Comparison of ENCODE assay signal across 13 cellular contexts in genomic region chr17:31566992-31567373, GRCh38.
"Had no signal": no experiment of that assay in that cellular context is flagged by ENCODE, and none has a peak within 500 bp of the region (broad histone marks: within the 10 kb centered on the region; RNA-seq: fewer than 3 reads in every experiment).

No MANE protein-coding gene starts in this region.

- H3K27me3 Mint-ChIP-seq: activated CD4-positive, alpha-beta T cell treated with anti-CD3 and anti-CD28 coated beads, Interleukin-2, amount 10 ng/mL, durations not matched to agents 7 days and 5 days; stimulated activated naive CD8-positive, alpha-beta T cell treated with anti-CD3 and anti-CD28 coated beads, Interleukin-15, Interleukin-2, amounts not matched to agents 100 ng/mL and 50 ng/mL, for 24 hours had no signal

- H3K27ac Mint-ChIP-seq: activated CD4-positive, alpha-beta T cell treated with anti-CD3 and anti-CD28 coated beads, Interleukin-2, amount 10 ng/mL, durations not matched to agents 7 days and 5 days; activated naive CD4-positive, alpha-beta T cell treated with anti-CD3 and anti-CD28 coated beads, Interleukin-2, amount 10 ng/mL, durations not matched to agents 7 days and 5 days; activated T-helper 2 cell treated with anti-CD3 and anti-CD28 coated beads, Interferon-gamma antibody, Interleukin-2, Interleukin-4, amounts not matched to agents 10 μg/mL and 5 μg/mL and 100 μg/mL, durations not matched to agents 14 hours and 24 hours and 36 hours; brain; naive thymus-derived CD8-positive, alpha-beta T cell; stimulated activated naive CD8-positive, alpha-beta T cell treated with anti-CD3 and anti-CD28 coated beads, Interleukin-15, Interleukin-2, amounts not matched to agents 100 ng/mL and 50 ng/mL, for 24 hours had no signal

- ATAC-seq: naive thymus-derived CD8-positive, alpha-beta T cell had no signal

- H3K9me3 Mint-ChIP-seq: activated CD4-positive, alpha-beta T cell treated with anti-CD3 and anti-CD28 coated beads, Interleukin-2, amount 10 ng/mL, durations not matched to agents 7 days and 5 days; activated naive CD4-positive, alpha-beta T cell treated with anti-CD3 and anti-CD28 coated beads, Interleukin-2, amount 10 ng/mL, durations not matched to agents 7 days and 5 days; activated T-helper 2 cell treated with anti-CD3 and anti-CD28 coated beads, Interferon-gamma antibody, Interleukin-2, Interleukin-4, amounts not matched to agents 10 μg/mL and 5 μg/mL and 100 μg/mL, durations not matched to agents 14 hours and 24 hours and 36 hours; brain; naive thymus-derived CD8-positive, alpha-beta T cell; stimulated activated naive CD8-positive, alpha-beta T cell treated with anti-CD3 and anti-CD28 coated beads, Interleukin-15, Interleukin-2, amounts not matched to agents 100 ng/mL and 50 ng/mL, for 24 hours had no signal

- H3K36me3 Mint-ChIP-seq: activated naive CD4-positive, alpha-beta T cell treated with anti-CD3 and anti-CD28 coated beads, Interleukin-2, amount 10 ng/mL, durations not matched to agents 7 days and 5 days; brain; naive thymus-derived CD8-positive, alpha-beta T cell had no signal

- DNase-seq: activated CD4-positive, alpha-beta T cell treated with anti-CD3 and anti-CD28 coated beads, Interleukin-2, amount 10 ng/mL, durations not matched to agents 7 days and 5 days; activated CD4-positive, CD25-positive, alpha-beta regulatory T cell; activated naive CD4-positive, alpha-beta T cell treated with anti-CD3 and anti-CD28 coated beads, Interleukin-2, amount 10 ng/mL, durations not matched to agents 7 days and 5 days; cerebellar nuclear complex; dermis blood vessel endothelial cell; hypothalamus; naive thymus-derived CD8-positive, alpha-beta T cell; stimulated activated CD4-positive, alpha-beta T cell treated with anti-CD3 and anti-CD28 coated beads, Interleukin-4, amount 100 ng/mL, for 24 hours; uterus had no signal

- H3K4me3 ChIP-seq: lung, uterus had no signal

- H3K27me3 ChIP-seq: uterus had no signal

- H3K9me3 ChIP-seq: uterus had no signal

- H3K36me3 ChIP-seq: uterus had no signal

- H3K4me1 Mint-ChIP-seq: activated CD4-positive, alpha-beta T cell treated with anti-CD3 and anti-CD28 coated beads, Interleukin-2, amount 10 ng/mL, durations not matched to agents 7 days and 5 days; activated naive CD4-positive, alpha-beta T cell treated with anti-CD3 and anti-CD28 coated beads, Interleukin-2, amount 10 ng/mL, durations not matched to agents 7 days and 5 days had no signal

- H3K4me3 Mint-ChIP-seq: activated CD4-positive, alpha-beta T cell treated with anti-CD3 and anti-CD28 coated beads, Interleukin-2, amount 10 ng/mL, durations not matched to agents 7 days and 5 days; activated naive CD4-positive, alpha-beta T cell treated with anti-CD3 and anti-CD28 coated beads, Interleukin-2, amount 10 ng/mL, durations not matched to agents 7 days and 5 days; brain; stimulated activated naive CD8-positive, alpha-beta T cell treated with anti-CD3 and anti-CD28 coated beads, Interleukin-15, Interleukin-2, amounts not matched to agents 100 ng/mL and 50 ng/mL, for 24 hours had no signal
